Comparison of ENCODE assay signal across 1 cellular context in genomic region chr2:230715201-230715600, GRCh38.
TF ChIP-seq lines count a peak whose summit lies in the region.

No MANE protein-coding gene starts in this region.

TF ChIP-seq in HCT116, 20 proteins besides CTCF, POLR2A, EP300 and RAD21 (continued from another document):
- TF ChIP-seq, protein P1, sequence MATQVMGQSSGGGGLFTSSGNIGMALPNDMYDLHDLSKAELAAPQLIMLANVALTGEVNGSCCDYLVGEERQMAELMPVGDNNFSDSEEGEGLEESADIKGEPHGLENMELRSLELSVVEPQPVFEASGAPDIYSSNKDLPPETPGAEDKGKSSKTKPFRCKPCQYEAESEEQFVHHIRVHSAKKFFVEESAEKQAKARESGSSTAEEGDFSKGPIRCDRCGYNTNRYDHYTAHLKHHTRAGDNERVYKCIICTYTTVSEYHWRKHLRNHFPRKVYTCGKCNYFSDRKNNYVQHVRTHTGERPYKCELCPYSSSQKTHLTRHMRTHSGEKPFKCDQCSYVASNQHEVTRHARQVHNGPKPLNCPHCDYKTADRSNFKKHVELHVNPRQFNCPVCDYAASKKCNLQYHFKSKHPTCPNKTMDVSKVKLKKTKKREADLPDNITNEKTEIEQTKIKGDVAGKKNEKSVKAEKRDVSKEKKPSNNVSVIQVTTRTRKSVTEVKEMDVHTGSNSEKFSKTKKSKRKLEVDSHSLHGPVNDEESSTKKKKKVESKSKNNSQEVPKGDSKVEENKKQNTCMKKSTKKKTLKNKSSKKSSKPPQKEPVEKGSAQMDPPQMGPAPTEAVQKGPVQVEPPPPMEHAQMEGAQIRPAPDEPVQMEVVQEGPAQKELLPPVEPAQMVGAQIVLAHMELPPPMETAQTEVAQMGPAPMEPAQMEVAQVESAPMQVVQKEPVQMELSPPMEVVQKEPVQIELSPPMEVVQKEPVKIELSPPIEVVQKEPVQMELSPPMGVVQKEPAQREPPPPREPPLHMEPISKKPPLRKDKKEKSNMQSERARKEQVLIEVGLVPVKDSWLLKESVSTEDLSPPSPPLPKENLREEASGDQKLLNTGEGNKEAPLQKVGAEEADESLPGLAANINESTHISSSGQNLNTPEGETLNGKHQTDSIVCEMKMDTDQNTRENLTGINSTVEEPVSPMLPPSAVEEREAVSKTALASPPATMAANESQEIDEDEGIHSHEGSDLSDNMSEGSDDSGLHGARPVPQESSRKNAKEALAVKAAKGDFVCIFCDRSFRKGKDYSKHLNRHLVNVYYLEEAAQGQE (IDR thresholded peaks at IDR 0.05; ENCODE audit: low read depth) = no peak
- TF ChIP-seq YY1 (IDR thresholded peaks at IDR 0.05; ENCODE audit: extremely low read depth, insufficient replicate concordance, low read depth, low read length) = no peak
